8 cellular contexts compared by ENCODE assay signal in the genomic region with DNA sequence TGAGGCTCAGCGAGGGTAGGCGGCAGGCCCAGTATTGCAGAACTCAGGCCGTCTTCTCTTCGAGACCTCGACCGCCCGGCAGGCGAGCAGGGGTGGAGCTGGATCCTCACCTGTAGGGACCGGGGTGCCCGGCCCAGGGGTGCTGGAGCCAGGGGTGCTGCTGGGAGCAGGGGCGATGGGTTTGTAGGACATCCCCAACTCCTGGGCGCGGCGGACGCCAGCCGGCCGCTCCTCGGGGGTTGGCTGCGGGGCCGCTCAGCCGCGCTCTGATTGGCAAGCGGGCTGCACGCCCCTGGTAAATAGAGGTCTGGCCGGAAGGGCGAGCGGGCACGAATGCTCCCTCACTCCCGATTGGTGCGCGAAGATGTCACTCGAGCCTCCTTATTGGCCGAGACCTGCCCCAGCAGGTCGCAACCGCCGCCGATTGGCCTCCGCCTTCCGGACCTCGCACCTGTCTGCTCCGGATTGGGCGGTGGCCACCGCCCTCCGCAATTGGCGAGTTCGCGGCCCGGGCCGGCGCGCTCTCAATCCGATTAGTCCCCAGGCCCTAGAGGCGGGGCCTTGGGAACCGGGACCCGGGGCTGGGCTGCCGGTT. TPM values are rescaled to one million over a fixed set of nuclear protein-coding genes. Genes with fewer than 3 reads are reported as not detected.
DNase-seq lines count a peak whose midpoint lies in the region; TF ChIP-seq lines count a peak whose summit lies in the region.

A gene with protein sequence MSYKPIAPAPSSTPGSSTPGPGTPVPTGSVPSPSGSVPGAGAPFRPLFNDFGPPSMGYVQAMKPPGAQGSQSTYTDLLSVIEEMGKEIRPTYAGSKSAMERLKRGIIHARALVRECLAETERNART (minus strand): TSS at position 272 of the 595 bp plus-strand sequence. CDS start 80 bp downstream, at position 192.

- peaks cover 9% of the 10 kb centered on the region; the same call in 1 of the 2 replicates for H3K27me3 ChIP-seq in H7 (ENCODE audit: control insufficient read depth, insufficient read depth, low read length)

- no peaks in the 10 kb centered on the region for H3K36me3 Mint-ChIP-seq in nephron (ENCODE audit: low read depth)
- H3K36me3 Mint-ChIP-seq in stimulated activated naive CD8-positive, alpha-beta T cell treated with anti-CD3 and anti-CD28 coated beads, Interleukin-15, Interleukin-2, amounts not matched to agents 100 ng/mL and 50 ng/mL, for 24 hours (ENCODE audit: low read depth): peaks cover 10% of the 10 kb centered on the region

- TF ChIP-seq CTCF in fibroblast of pulmonary artery (IDR thresholded peaks at IDR 0.05; ENCODE audit: low read length, missing control alignments) (no peak), nephron (IDR thresholded peaks at IDR 0.05; ENCODE audit: unreplicated experiment in 3 of 3) (no peak)

- H3K36me3 ChIP-seq in H7 (replicated peaks; ENCODE audit: control insufficient read depth, insufficient read depth, low read length): no peaks in the 10 kb centered on the region

- H3K4me3 Mint-ChIP-seq in nephron: peak within 1 kb of the TSS; percentile 88 to 94 (median 90)
- peak within 1 kb of the TSS; percentile 89 for H3K4me3 Mint-ChIP-seq in stimulated activated naive CD8-positive, alpha-beta T cell treated with anti-CD3 and anti-CD28 coated beads, Interleukin-15, Interleukin-2, amounts not matched to agents 100 ng/mL and 50 ng/mL, for 24 hours

- no peaks in the 10 kb centered on the region for H3K9me3 Mint-ChIP-seq in nephron
- no peaks in the 10 kb centered on the region for H3K9me3 Mint-ChIP-seq in stimulated activated naive CD8-positive, alpha-beta T cell treated with anti-CD3 and anti-CD28 coated beads, Interleukin-15, Interleukin-2, amounts not matched to agents 100 ng/mL and 50 ng/mL, for 24 hours

- H3K4me3 ChIP-seq in H7 (ENCODE audit: insufficient read depth, low read depth, low read length): peak within 1 kb of the TSS; percentile 93
- H3K4me3 ChIP-seq in fibroblast of pulmonary artery (replicated peaks; ENCODE audit: low read depth, low read length): peak within 1 kb of the TSS; percentile 81

- DNase-seq in ELF-1 (ENCODE audit: low read depth, low spot score) (peak; percentile 100), H7 (peak; percentile 100), M059J (ENCODE audit: low read depth) (peak; percentile 99), SHP77 (lab: John Stamatoyannopoulos, UW) (peak; percentile 100), fibroblast of pulmonary artery (ENCODE audit: low read depth) (peak; percentile 100)
- DNase-seq in activated effector memory CD4-positive, alpha-beta T cell treated with Interleukin-2 at 50 U/mL for 16 hours: peak; percentile 96

- peak within 1 kb of the TSS; percentile 80 to 97 (median 94) for H3K27ac Mint-ChIP-seq in nephron
- peak within 1 kb of the TSS; percentile 97 for H3K27ac Mint-ChIP-seq in stimulated activated naive CD8-positive, alpha-beta T cell treated with anti-CD3 and anti-CD28 coated beads, Interleukin-15, Interleukin-2, amounts not matched to agents 100 ng/mL and 50 ng/mL, for 24 hours

- peaks cover 22% of the 10 kb centered on the region for H3K4me1 Mint-ChIP-seq in nephron
- H3K4me1 Mint-ChIP-seq in stimulated activated naive CD8-positive, alpha-beta T cell treated with anti-CD3 and anti-CD28 coated beads, Interleukin-15, Interleukin-2, amounts not matched to agents 100 ng/mL and 50 ng/mL, for 24 hours (ENCODE audit: low read depth): peaks cover 36% of the 10 kb centered on the region

- peaks cover 18% of the 10 kb centered on the region for H3K27me3 Mint-ChIP-seq in nephron (ENCODE audit: low read depth)
- H3K27me3 Mint-ChIP-seq in stimulated activated naive CD8-positive, alpha-beta T cell treated with anti-CD3 and anti-CD28 coated beads, Interleukin-15, Interleukin-2, amounts not matched to agents 100 ng/mL and 50 ng/mL, for 24 hours: peaks cover 4% of the 10 kb centered on the region

RNA-seq across cellular contexts. Expression of the gene that starts here (rescaled TPM):
- total RNA-seq in H7 (2014; rRNA removed; shearing (Covaris generic)): 28.6 and 38.1 TPM in 2 replicates
- 63.8 and 71.7 TPM in 2 replicates for total RNA-seq in M059J (2014; rRNA removed; shearing (Covaris generic))

Comparison
In these comparisons a context has a peak if more than half of its experiments do, and no peak if none do; other contexts are left out.
1. Peak in every context shown above with its lines: DNase-seq and H3K4me3 ChIP-seq.